In the genomic region with DNA sequence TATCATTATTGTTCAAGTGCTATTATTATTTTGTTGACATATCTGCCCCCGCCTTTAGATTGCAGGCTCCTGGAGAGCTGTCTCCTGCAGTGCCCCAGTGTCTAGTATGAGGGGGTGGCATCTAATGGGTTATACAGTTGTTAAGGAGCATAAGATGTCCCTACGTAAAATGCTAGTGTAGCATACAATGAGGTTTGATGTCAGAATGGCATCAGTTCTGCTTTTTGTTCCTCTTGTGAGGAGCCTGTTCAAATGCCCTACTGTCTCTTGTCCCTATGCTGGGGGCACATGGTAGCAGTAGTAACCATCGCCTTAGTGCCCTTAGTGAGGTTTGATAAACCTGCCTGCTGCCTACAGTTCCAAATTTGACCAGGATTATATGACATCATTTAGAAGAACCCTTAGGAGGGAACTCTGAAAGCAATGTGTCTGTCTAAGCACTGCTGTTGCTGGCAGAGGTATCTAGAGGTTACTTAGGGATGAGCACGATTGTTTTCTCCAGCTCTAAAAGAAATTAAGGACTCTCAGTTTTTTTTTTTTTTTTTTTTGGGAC, we compare ENCODE assay signal across 10 cellular contexts. TPM values are rescaled to one million over a fixed set of nuclear protein-coding genes. Genes with fewer than 3 reads are reported as not detected.
DNase-seq lines count a peak whose midpoint lies in the region; ATAC-seq and TF ChIP-seq lines count a peak whose summit lies in the region.
"Had no signal": no experiment of that assay in that cellular context is flagged by ENCODE, and none has a peak within 500 bp of the region (broad histone marks: within the 10 kb centered on the region; RNA-seq: fewer than 3 reads in every experiment).

No MANE protein-coding gene starts in this region.

- H3K9me3 ChIP-seq in left ventricle myocardium inferior (replicated peaks), result no peaks in the 10 kb centered on the region

- DNase-seq in Right ventricle myocardium superior (no peak), left ventricle myocardium inferior (no peak), MV-4-11 (lab: John Stamatoyannopoulos, UW) (peak; percentile 56), sciatic nerve (ENCODE audit: low spot score) (no peak), iPS-NIHi11 (ENCODE audit: low spot score) (no peak), amygdala (lab: John Stamatoyannopoulos, UW) (no peak), DMS53 treated with DMSO at 0.1 percent for 48 hours (lab: John Stamatoyannopoulos, UW; ENCODE audit: unreplicated experiment) (no peak)
- DNase-seq: Calu3 had no signal

- H3K36me3 ChIP-seq in left ventricle myocardium inferior, result no peaks in the 10 kb centered on the region

- no peak overlapping the region for H3K4me3 ChIP-seq in left ventricle myocardium inferior

- peak; percentile 9 for ATAC-seq in Right ventricle myocardium superior (ENCODE audit: poor library complexity)
- peak; percentile 47 for ATAC-seq in HG02588 (IDR thresholded peaks at IDR 0.05; ENCODE audit: unreplicated experiment)
- peak; percentile 65 for ATAC-seq in sciatic nerve

- no peak for TF ChIP-seq CTCF in left ventricle myocardium inferior (IDR thresholded peaks at IDR 0.05; ENCODE audit: borderline replicate concordance)

- peaks cover 26% of the 10 kb centered on the region for H3K4me1 ChIP-seq in left ventricle myocardium inferior

- intact Hi-C loops in Right ventricle myocardium superior (cut with DNase I), result no loop called here
- intact Hi-C loops in left ventricle myocardium inferior (cut with micrococcal nuclease), result no loop called here
- intact Hi-C loops in sciatic nerve (cut with DNase I), result no loop called here

- no peaks in the 10 kb centered on the region for H3K27me3 ChIP-seq in left ventricle myocardium inferior (ENCODE audit: low read depth)

- H3K27ac ChIP-seq in left ventricle myocardium inferior (replicated peaks), result no peak overlapping the region
- H3K27ac ChIP-seq: KMS-11 had no signal

RNA-seq across cellular contexts. Expression of gene CREM, which starts 9.7 kb away (rescaled TPM):
- total RNA-seq in Right ventricle myocardium superior (55.2 TPM), left ventricle myocardium inferior (58.5 TPM), sciatic nerve (59.5 TPM)

RNA-seq across cellular contexts. Expression of gene CUL2, which starts 46.2 kb away (rescaled TPM):
- 35.7 TPM for total RNA-seq in Right ventricle myocardium superior
- total RNA-seq in left ventricle myocardium inferior, result 35.9 TPM
- total RNA-seq in sciatic nerve, result 32.5 TPM

Comparison
In these comparisons a context has a peak if more than half of its experiments do, and no peak if none do; other contexts are left out.
1. ATAC-seq: peak in every context shown above with its lines; median percentile 65 in sciatic nerve; 47 in HG02588; 9 in Right ventricle myocardium superior.